ENCODE assay signal across 2 cellular contexts in genomic region chr2:46098606-46099005, GRCh38.
A peak's percentile ranks its signal among the peaks of the same experiment; 100 is the strongest.
TF ChIP-seq lines count a peak whose summit lies in the region.

No MANE protein-coding gene starts in this region.

TF ChIP-seq in GM12878, 131 proteins besides CTCF, POLR2A, EP300 and RAD21 (continued from another document):
- TF ChIP-seq USF2 (IDR thresholded peaks at IDR 0.05; ENCODE audit: borderline replicate concordance, low read depth, low read length), result no peak
- TF ChIP-seq CHD4 (IDR thresholded peaks at IDR 0.05), result no peak
- peak; percentile 45; the same call in 1 of the 2 replicates for TF ChIP-seq ZNF24 (IDR thresholded peaks at IDR 0.05)
- TF ChIP-seq RUNX3 (IDR thresholded peaks at IDR 0.05; ENCODE audit: low read length), result peak; percentile 61; the same call in 1 of the 2 replicates
- TF ChIP-seq DPF2 (IDR thresholded peaks at IDR 0.05), result 0 out of 2 replicates have a peak, but pooled peaks have one; percentile 34
- TF ChIP-seq FOXM1 (IDR thresholded peaks at IDR 0.05; ENCODE audit: low read depth, low read length), result no peak
- TF ChIP-seq JUNB (IDR thresholded peaks at IDR 0.05), result peak; percentile 62
- TF ChIP-seq NBN (IDR thresholded peaks at IDR 0.05), result no peak
- no peak for TF ChIP-seq USF1 (IDR thresholded peaks at IDR 0.05; ENCODE audit: borderline replicate concordance, extremely low read length, insufficient read depth, low read depth, low read length)
- TF ChIP-seq ZSCAN29 (IDR thresholded peaks at IDR 0.05), result no peak
- TF ChIP-seq CBFB (IDR thresholded peaks at IDR 0.05; ENCODE audit: low read depth), result no peak
- no peak for TF ChIP-seq BCL3 (IDR thresholded peaks at IDR 0.05; ENCODE audit: borderline replicate concordance, insufficient read depth, low read depth, low read length, poor library complexity, severe bottlenecking)
- TF ChIP-seq BCL11A (IDR thresholded peaks at IDR 0.05; ENCODE audit: low read depth, low read length), result peak; percentile 54; the same call in 1 of the 2 replicates
- TF ChIP-seq MTA2 (IDR thresholded peaks at IDR 0.05; ENCODE audit: low read depth), result peak; percentile 57; the same call in 1 of the 2 replicates
- peak; percentile 78 for TF ChIP-seq IRF4 (IDR thresholded peaks at IDR 0.05; ENCODE audit: low read depth, low read length)
- no peak for TF ChIP-seq ZBTB40 (IDR thresholded peaks at IDR 0.05; ENCODE audit: borderline replicate concordance)
- 0 out of 2 replicates have a peak, but pooled peaks have one; percentile 43 for TF ChIP-seq ZNF687 (IDR thresholded peaks at IDR 0.05)
TF ChIP-seq in GM12878: peak in this region for 10.

TF ChIP-seq in liver, 16 proteins besides CTCF, POLR2A, EP300 and RAD21 (continued from another document):
- TF ChIP-seq HNF4G (IDR thresholded peaks at IDR 0.05) (no peak), TAF1 (conservative IDR thresholded peaks at IDR 0.05) (no peak), ATF3 (IDR thresholded peaks at IDR 0.05) (no peak)
